ENCODE assay signal across 33 cellular contexts in genomic region chr6:168258795-168259194, GRCh38.
"Had no signal": no experiment of that assay in that cellular context is flagged by ENCODE, and none has a peak within 500 bp of the region (broad histone marks: within the 10 kb centered on the region; RNA-seq: fewer than 3 reads in every experiment).

No MANE protein-coding gene starts in this region.

- DNase-seq: Karpas-422, Kasumi-1, KG1, MG63, MM.1S, MV-4-11, NCI-H1048, NCI-H1092, NCI-H1092 treated with DMSO at 0.1 percent for 48 hours, NCI-H1105, NCI-H1105 treated with DMSO at 0.1 percent for 48 hours, NCI-H1417, NCI-H1417 treated with DMSO at 0.1 percent for 48 hours, NCI-H1436, NCI-H1436 treated with DMSO at 0.1 percent for 48 hours, NCI-H146, NCI-H1694, NCI-H1694 treated with DMSO at 0.1 percent for 48 hours, NCI-H187, NCI-H187 treated with DMSO at 0.1 percent for 48 hours, NCI-H1930, NCI-H2029, NCI-H2029 treated with DMSO at 0.1 percent for 48 hours, NCI-H2081, NCI-H2081 treated with DMSO at 0.1 percent for 48 hours, NCI-H2107, NCI-H2171, NCI-H2171 treated with DMSO at 0.1 percent for 48 hours, NCI-H2227 treated with DMSO at 0.1 percent for 48 hours, NCI-H345, NCI-H446, NCI-H446 treated with DMSO at 0.1 percent for 48 hours, NCI-H510A had no signal
